ENCODE assay signal across 10 cellular contexts in the genomic region with DNA sequence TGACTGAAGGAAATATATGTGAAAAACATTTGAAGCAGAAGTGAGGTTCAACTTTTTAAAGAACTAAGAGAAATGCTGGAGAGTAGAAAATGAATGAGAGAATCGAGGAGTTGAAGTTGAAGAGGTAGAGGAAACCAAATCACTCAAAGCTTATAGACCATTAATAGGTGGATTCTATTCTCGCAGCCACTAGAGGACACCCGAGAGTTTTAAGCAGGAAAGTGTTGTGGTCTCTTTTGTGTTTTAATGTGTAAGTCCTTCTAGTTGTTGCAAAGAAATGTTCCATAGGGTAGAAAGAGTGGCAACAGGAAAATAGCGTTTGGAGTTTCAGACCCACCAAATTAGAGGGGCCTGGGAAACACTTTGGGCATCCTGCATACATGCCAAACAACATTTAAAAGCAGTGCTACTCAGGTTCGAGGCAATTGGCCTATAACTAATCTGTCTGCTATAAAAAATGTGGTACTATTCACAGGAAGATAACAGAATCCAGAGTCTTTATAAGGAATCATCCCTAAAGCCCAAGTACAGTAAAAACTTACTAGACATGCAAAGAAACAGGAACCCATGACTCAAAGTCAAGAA.
DNase-seq lines count a peak whose midpoint lies in the region; ATAC-seq, FAIRE-seq and TF ChIP-seq lines count a peak whose summit lies in the region.
"Had no signal": no experiment of that assay in that cellular context is flagged by ENCODE, and none has a peak within 500 bp of the region (broad histone marks: within the 10 kb centered on the region; RNA-seq: fewer than 3 reads in every experiment).

No MANE protein-coding gene starts in this region.

- H4K20me1 ChIP-seq in endothelial cell of umbilical vein (replicated peaks; ENCODE audit: control insufficient read depth, extremely low read depth, insufficient read depth, low read length) = no peaks in the 10 kb centered on the region

- no peaks in the 10 kb centered on the region for H3K9me3 ChIP-seq in endothelial cell of umbilical vein (replicated peaks; ENCODE audit: control insufficient read depth, insufficient read depth, low read length)

- no peaks in the 10 kb centered on the region for H3K36me3 ChIP-seq in endothelial cell of umbilical vein (ENCODE audit: control insufficient read depth in 2 of 2, extremely low read depth in 1 of 2, insufficient read depth in 2 of 2, low read length in 2 of 2)

- H3K4me1 ChIP-seq in endothelial cell of umbilical vein (ENCODE audit: control insufficient read depth, extremely low read depth, insufficient read depth, low read length) = no peaks in the 10 kb centered on the region

- peak; percentile 20 for DNase-seq in AG20443 (ENCODE audit: low spot score)
- DNase-seq in NCI-H526 treated with DMSO at 0.1 percent for 48 hours (lab: John Stamatoyannopoulos, UW) = peak; percentile 55
- DNase-seq in endothelial cell of umbilical vein (ENCODE audit: low read depth, low spot score) = peak; percentile 10
- DNase-seq in islet precursor cell = no peak
- no peak for DNase-seq in DMS153 treated with DMSO at 0.1 percent for 48 hours (lab: John Stamatoyannopoulos, UW; ENCODE audit: unreplicated experiment)
- DNase-seq: cortex of kidney, naive B cell had no signal

- H3K27ac ChIP-seq in endothelial cell of umbilical vein (ENCODE audit: insufficient read depth, low read depth, low read length) = no peak overlapping the region

- intact Hi-C loops in endothelial cell of umbilical vein (cut with micrococcal nuclease) = loop anchor here (10.0 kb wide), 1 partner anchor 294 kb away; no protein-coding TSS in a partner anchor

- peaks cover 2 to 7% of the 10 kb centered on the region in 2 experiments for H3K27me3 ChIP-seq in endothelial cell of umbilical vein (ENCODE audit: control insufficient read depth in 2 of 2, insufficient read depth in 2 of 2, low read length in 2 of 2)

- CTCF ChIA-PET in endothelial cell of umbilical vein (lab: Charles Lee) = interaction anchor here (0.8 to 1.6 kb wide), 6 partner anchors 82 to 520 kb away, joined by 3 to 13 read pairs (median 3); no protein-coding TSS in a partner anchor

- no peak for TF ChIP-seq POLR2A in endothelial cell of umbilical vein (IDR thresholded peaks at IDR 0.05; ENCODE audit: low read depth, low read length)

- peak; percentile 17 to 34 for TF ChIP-seq CTCF in endothelial cell of umbilical vein (IDR thresholded peaks at IDR 0.05; ENCODE audit: extremely low read depth in 1 of 2, insufficient read depth in 1 of 2, low read depth in 1 of 2, low read length in 2 of 2)

- no peak overlapping the region for H3K9ac ChIP-seq in endothelial cell of umbilical vein (replicated peaks; ENCODE audit: extremely low read depth, insufficient read depth, low read length)

- dilution Hi-C loops in endothelial cell of umbilical vein (cut with MboI; ENCODE audit: extremely low pct_ligation_motif_present, low sequenced_read_pairs) = no loop called here

- H3K79me2 ChIP-seq in endothelial cell of umbilical vein (ENCODE audit: control insufficient read depth, insufficient read depth, low read length) = no peaks in the 10 kb centered on the region

- H3K4me2 ChIP-seq in endothelial cell of umbilical vein (ENCODE audit: insufficient read depth, low read length) = no peak overlapping the region

- ATAC-seq in GM19463 (IDR thresholded peaks at IDR 0.05; ENCODE audit: unreplicated experiment) (peak; percentile 63), HG03039 (IDR thresholded peaks at IDR 0.05; ENCODE audit: unreplicated experiment) (no peak), HG03521 (IDR thresholded peaks at IDR 0.05; ENCODE audit: unreplicated experiment) (no peak)

- H3K4me3 ChIP-seq in endothelial cell of umbilical vein (replicated peaks in 1 of 3; ENCODE audit: insufficient read depth in 1 of 3, low read depth in 1 of 3, low read length in 3 of 3) = no peak overlapping the region

- no peak overlapping the region for H2AFZ ChIP-seq in endothelial cell of umbilical vein (ENCODE audit: low read depth, low read length)

- no TSS peak for BruUV-seq in endothelial cell of umbilical vein (replicated peaks; lab: Mats Ljungman, UMichigan)

- no peaks in the 10 kb centered on the region for H3K9me1 ChIP-seq in endothelial cell of umbilical vein (replicated peaks; ENCODE audit: control insufficient read depth, extremely low read depth, insufficient read depth, low read length)

- FAIRE-seq in endothelial cell of umbilical vein (lab: Jason Lieb, UNC) = peak; percentile 52

- POLR2A ChIA-PET in endothelial cell of umbilical vein (lab: Charles Lee) = no interaction called here

TF ChIP-seq in endothelial cell of umbilical vein, 7 proteins besides CTCF, POLR2A, EP300 and RAD21:
- TF ChIP-seq, protein P1, sequence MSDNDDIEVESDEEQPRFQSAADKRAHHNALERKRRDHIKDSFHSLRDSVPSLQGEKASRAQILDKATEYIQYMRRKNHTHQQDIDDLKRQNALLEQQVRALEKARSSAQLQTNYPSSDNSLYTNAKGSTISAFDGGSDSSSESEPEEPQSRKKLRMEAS (IDR thresholded peaks at IDR 0.05; ENCODE audit: insufficient read depth, insufficient read length) = no peak
- no peak for TF ChIP-seq JUN (IDR thresholded peaks at IDR 0.05; ENCODE audit: borderline replicate concordance, insufficient read depth, insufficient read length, low read depth)
- TF ChIP-seq EZH2 (IDR thresholded peaks at IDR 0.05; ENCODE audit: borderline replicate concordance, low read depth, low read length, severe bottlenecking) = no peak
- no peak for TF ChIP-seq FOS (IDR thresholded peaks at IDR 0.05; ENCODE audit: borderline replicate concordance, insufficient read depth, low read length)
- no peak for TF ChIP-seq GATA2 (IDR thresholded peaks at IDR 0.05; ENCODE audit: insufficient read depth, insufficient read length, low read depth, low read length)
- TF ChIP-seq MYC (IDR thresholded peaks at IDR 0.05; ENCODE audit: low read depth, low read length) = no peak
- TF ChIP-seq POLR2AphosphoS5 (IDR thresholded peaks at IDR 0.05; ENCODE audit: insufficient read depth, low read depth, low read length) = no peak

Comparison
In these comparisons a context has a peak if more than half of its experiments do, and no peak if none do; other contexts are left out.
1. DNase-seq: peak in AG20443 (single experiment), NCI-H526 treated with DMSO at 0.1 percent for 48 hours (single experiment) and endothelial cell of umbilical vein (single experiment); none in islet precursor cell (single experiment) and DMS153 treated with DMSO at 0.1 percent for 48 hours (single experiment).